21 cellular contexts compared by ENCODE assay signal in genomic region chr13:74452881-74453280, GRCh38.
"Had no signal": no experiment of that assay in that cellular context is flagged by ENCODE, and none has a peak within 500 bp of the region (broad histone marks: within the 10 kb centered on the region; RNA-seq: fewer than 3 reads in every experiment).

No MANE protein-coding gene starts in this region.

- DNase-seq: activated CD4-positive, alpha-beta T cell treated with anti-CD3 and anti-CD28 coated beads for 1 hour; activated CD4-positive, alpha-beta T cell treated with anti-CD3 and anti-CD28 coated beads, Interleukin-2, amount 50 U/mL, for 48 hours; activated naive CD8-positive, alpha-beta T cell treated with anti-CD3 and anti-CD28 coated beads, Interleukin-2, amount 10 ng/mL, durations not matched to agents 7 days and 5 days; amygdala; dermis blood vessel endothelial cell; erythroblast; gastrocnemius medialis; heart left ventricle; kidney glomerular epithelial cell; left ventricle myocardium superior; mesendoderm; naive thymus-derived CD8-positive, alpha-beta T cell; ovary; right lobe of liver; small intestine; stimulated activated CD4-positive, alpha-beta T cell treated with anti-CD3 and anti-CD28 coated beads, Interleukin-15, amount 100 ng/mL, for 24 hours; stimulated activated CD4-positive, alpha-beta T cell treated with anti-CD3 and anti-CD28 coated beads, Interleukin-2, amount 100 ng/mL, for 48 hours; T-helper 17 cell; testis; upper lobe of left lung; WERI-Rb-1 had no signal

- H3K36me3 ChIP-seq: gastrocnemius medialis, heart left ventricle, ovary, right lobe of liver, upper lobe of left lung, WERI-Rb-1 had no signal

- H3K9me3 ChIP-seq: gastrocnemius medialis, ovary, right lobe of liver, testis, upper lobe of left lung had no signal

- H3K4me1 Mint-ChIP-seq: activated naive CD8-positive, alpha-beta T cell treated with anti-CD3 and anti-CD28 coated beads, Interleukin-2, amount 10 ng/mL, durations not matched to agents 7 days and 5 days; T-helper 17 cell had no signal

- H3K4me3 ChIP-seq: gastrocnemius medialis, heart left ventricle, ovary, right lobe of liver, testis, upper lobe of left lung had no signal

- H3K27me3 ChIP-seq: gastrocnemius medialis, heart left ventricle, ovary, right lobe of liver, testis, upper lobe of left lung had no signal

- H3K4me1 ChIP-seq: gastrocnemius medialis, right lobe of liver, testis, upper lobe of left lung had no signal

- H3K4me3 Mint-ChIP-seq: activated naive CD8-positive, alpha-beta T cell treated with anti-CD3 and anti-CD28 coated beads, Interleukin-2, amount 10 ng/mL, durations not matched to agents 7 days and 5 days; naive thymus-derived CD8-positive, alpha-beta T cell; T-helper 17 cell had no signal

- H3K36me3 Mint-ChIP-seq: activated naive CD8-positive, alpha-beta T cell treated with anti-CD3 and anti-CD28 coated beads, Interleukin-2, amount 10 ng/mL, durations not matched to agents 7 days and 5 days had no signal

- H3K27ac ChIP-seq: gastrocnemius medialis, heart left ventricle, ovary, right lobe of liver, testis, upper lobe of left lung, WERI-Rb-1 had no signal

- FAIRE-seq: small intestine had no signal

- ATAC-seq: gastrocnemius medialis; heart left ventricle; left ventricle myocardium superior; naive thymus-derived CD8-positive, alpha-beta T cell; right lobe of liver; T-helper 17 cell had no signal

- H3K27ac Mint-ChIP-seq: activated naive CD8-positive, alpha-beta T cell treated with anti-CD3 and anti-CD28 coated beads, Interleukin-2, amount 10 ng/mL, durations not matched to agents 7 days and 5 days; naive thymus-derived CD8-positive, alpha-beta T cell; T-helper 17 cell had no signal
